Comparison of ENCODE assay signal across 34 cellular contexts in genomic region chr5:171323007-171323406, GRCh38. TPM values are rescaled to one million over a fixed set of nuclear protein-coding genes. Genes with fewer than 3 reads are reported as not detected.
"Had no signal": no experiment of that assay in that cellular context is flagged by ENCODE, and none has a peak within 500 bp of the region (broad histone marks: within the 10 kb centered on the region; RNA-seq: fewer than 3 reads in every experiment).

No MANE protein-coding gene starts in this region.

- H3K4me1 ChIP-seq: parathyroid adenoma, psoas muscle, suprapubic skin, testis, tibial artery, transverse colon, upper lobe of right lung, uterus had no signal

- H3K9me3 ChIP-seq: ovary, psoas muscle, suprapubic skin, testis, tibial artery, transverse colon, upper lobe of right lung, uterus had no signal

- H3K9me3 Mint-ChIP-seq: natural killer cell; nephron; neural progenitor cell; stimulated activated memory B cell treated with anti-CD40 and anti-IgM and Interleukin-4, amounts not matched to agents 10 μg/mL and 1 μg/mL and 100 μg/mL, for 72 hours; stimulated activated naive CD8-positive, alpha-beta T cell treated with anti-CD3 and anti-CD28 coated beads, Interleukin-15, amount 100 ng/mL, for 72 hours; type B pancreatic cell had no signal

- H3K9ac ChIP-seq: neural progenitor cell, parathyroid adenoma had no signal

- H3K79me2 ChIP-seq: parathyroid adenoma had no signal

- DNase-seq: natural killer cell; occipital lobe; ovary; posterior cingulate gyrus; psoas muscle; right cardiac atrium; spleen; stimulated activated CD4-positive, alpha-beta T cell treated with anti-CD3 and anti-CD28 coated beads, Interleukin-12 subunit alpha, Interleukin-12 subunit beta, amount 100 ng/mL, for 4 hours; stimulated activated CD4-positive, alpha-beta T cell treated with anti-CD3 and anti-CD28 coated beads, Interleukin-1b, Interleukin-23, amount 100 ng/mL, for 48 hours; stimulated activated CD4-positive, alpha-beta T cell treated with anti-CD3 and anti-CD28 coated beads, Interleukin-4, amount 100 ng/mL, for 1 hour; stimulated activated CD4-positive, alpha-beta T cell treated with anti-CD3 and anti-CD28 coated beads, Interleukin-4, amount 100 ng/mL, for 4 hours; stimulated activated CD8-positive, alpha-beta memory T cell treated with anti-CD3 and anti-CD28 coated beads, Interleukin-4, amount 100 ng/mL, for 48 hours; stimulated activated naive CD4-positive, alpha-beta T cell; stimulated activated naive CD8-positive, alpha-beta T cell treated with anti-CD3 and anti-CD28 coated beads, Interleukin-15, amount 100 ng/mL, for 72 hours; stimulated activated naive CD8-positive, alpha-beta T cell treated with anti-CD3 and anti-CD28 coated beads, Interleukin-15, Interleukin-2, amounts not matched to agents 100 U/mL and 50 U/mL, for 24 hours; substantia nigra; testis; tibial artery; transverse colon; uterus had no signal

- H3K36me3 Mint-ChIP-seq: natural killer cell; neural progenitor cell; stimulated activated memory B cell treated with anti-CD40 and anti-IgM and Interleukin-4, amounts not matched to agents 10 μg/mL and 1 μg/mL and 100 μg/mL, for 72 hours; type B pancreatic cell had no signal

- H3K27ac Mint-ChIP-seq: natural killer cell; nephron; neural progenitor cell; progenitor cell of endocrine pancreas; stimulated activated memory B cell treated with anti-CD40 and anti-IgM and Interleukin-4, amounts not matched to agents 10 μg/mL and 1 μg/mL and 100 μg/mL, for 72 hours; stimulated activated naive CD8-positive, alpha-beta T cell treated with anti-CD3 and anti-CD28 coated beads, Interleukin-15, amount 100 ng/mL, for 72 hours; type B pancreatic cell had no signal

- H3K4me3 ChIP-seq: neural progenitor cell, ovary, psoas muscle, skin epidermis, smooth muscle cell, spleen, suprapubic skin, testis, tibial artery, transverse colon, upper lobe of right lung, uterus had no signal

- H3K4me3 Mint-ChIP-seq: natural killer cell; nephron; neural progenitor cell; stimulated activated memory B cell treated with anti-CD40 and anti-IgM and Interleukin-4, amounts not matched to agents 10 μg/mL and 1 μg/mL and 100 μg/mL, for 72 hours; stimulated activated naive CD8-positive, alpha-beta T cell treated with anti-CD3 and anti-CD28 coated beads, Interleukin-15, amount 100 ng/mL, for 72 hours; type B pancreatic cell had no signal

- H3K27ac ChIP-seq: neural progenitor cell, ovary, parathyroid adenoma, psoas muscle, skin epidermis, spleen, suprapubic skin, testis, tibial artery, transverse colon, upper lobe of right lung, uterus had no signal

- H2AFZ ChIP-seq: neural progenitor cell, parathyroid adenoma had no signal

- ATAC-seq: natural killer cell; psoas muscle; right cardiac atrium; sciatic nerve; stimulated activated memory B cell treated with anti-CD40 and anti-IgM and Interleukin-4, amounts not matched to agents 10 μg/mL and 1 μg/mL and 100 μg/mL, for 72 hours; stimulated activated naive CD8-positive, alpha-beta T cell treated with anti-CD3 and anti-CD28 coated beads, Interleukin-15, amount 100 ng/mL, for 72 hours; stimulated activated naive CD8-positive, alpha-beta T cell treated with anti-CD3 and anti-CD28 coated beads, Interleukin-15, Interleukin-2, amounts not matched to agents 100 U/mL and 50 U/mL, for 24 hours; upper lobe of right lung had no signal

- H3K27me3 ChIP-seq: ovary, testis had no signal

- H3K4me2 ChIP-seq: neural progenitor cell, smooth muscle cell had no signal

- H3K36me3 ChIP-seq: neural progenitor cell, ovary, spleen, suprapubic skin, tibial artery, transverse colon, upper lobe of right lung, uterus had no signal

- H3K4me1 Mint-ChIP-seq: natural killer cell; nephron; neural progenitor cell; stimulated activated naive CD8-positive, alpha-beta T cell treated with anti-CD3 and anti-CD28 coated beads, Interleukin-15, amount 100 ng/mL, for 72 hours had no signal

RNA-seq across cellular contexts. Expression of gene TLX3, which starts 14.0 kb away (rescaled TPM):
- total RNA-seq: natural killer cell, occipital lobe, osteoblast, ovary, progenitor cell of endocrine pancreas, psoas muscle, renal cortical epithelial cell, right cardiac atrium, sciatic nerve, smooth muscle cell, spleen, suprapubic skin, testis, transverse colon, upper lobe of right lung, uterus had no signal
- polyA plus RNA-seq: neural cell, psoas muscle, right cardiac atrium, spleen had no signal
